ENCODE assay signal across 8 cellular contexts in genomic region chr2:178450574-178451429, GRCh38. TPM values are rescaled to one million over a fixed set of nuclear protein-coding genes. Genes with fewer than 3 reads are reported as not detected.
DNase-seq lines count a peak whose midpoint lies in the region; ATAC-seq, FAIRE-seq and TF ChIP-seq lines count a peak whose summit lies in the region.

Gene PJVK, plus strand, starts transcription at chr2:178451378. Its CDS starts 2,032 bp downstream, at chr2:178453410.
Gene PRKRA, minus strand, starts transcription at chr2:178451175. Its CDS starts 145 bp downstream, at chr2:178451030.

- FAIRE-seq in endothelial cell of umbilical vein (lab: Jason Lieb, UNC) = peak; percentile 94

- no peaks in the 10 kb centered on the region for H3K27me3 ChIP-seq in OCI-LY1 (ENCODE audit: insufficient read depth, low read length)
- no peaks in the 10 kb centered on the region for H3K27me3 ChIP-seq in endothelial cell of umbilical vein (ENCODE audit: control insufficient read depth in 2 of 2, insufficient read depth in 2 of 2, low read length in 2 of 2)

- H3K4me2 ChIP-seq in OCI-LY1 (ENCODE audit: low read length) (peak within 1 kb of the TSS; percentile 85), endothelial cell of umbilical vein (ENCODE audit: insufficient read depth, low read length) (peak within 1 kb of the TSS; percentile 78)

- peak; percentile 77 for ATAC-seq in GM21526 (IDR thresholded peaks at IDR 0.05; ENCODE audit: low FRiP score, unreplicated experiment)

- BruUV-seq in endothelial cell of umbilical vein (replicated peaks; lab: Mats Ljungman, UMichigan) = no TSS peak

- CTCF ChIA-PET in endothelial cell of umbilical vein (lab: Charles Lee) = interaction anchor here (0.7 to 1.7 kb wide), 10 partner anchors 17 to 441 kb away, joined by 3 to 22 read pairs (median 3); partner anchors contain the start of gene RBM45

- peak; percentile 96 for TF ChIP-seq POLR2A in endothelial cell of umbilical vein (IDR thresholded peaks at IDR 0.05; ENCODE audit: low read depth, low read length)

- no peaks in the 10 kb centered on the region for H3F3A ChIP-seq in OCI-LY1 (ENCODE audit: insufficient read depth, low read length)

- H3K9me3 ChIP-seq in OCI-LY1 (ENCODE audit: low read length) (no peaks in the 10 kb centered on the region), endothelial cell of umbilical vein (replicated peaks; ENCODE audit: control insufficient read depth, insufficient read depth, low read length) (no peaks in the 10 kb centered on the region)

- TF ChIP-seq CTCF in OCI-LY1 (IDR thresholded peaks at IDR 0.05; ENCODE audit: low read length) = no peak
- no peak for TF ChIP-seq CTCF in endothelial cell of umbilical vein (IDR thresholded peaks at IDR 0.05; ENCODE audit: extremely low read depth in 1 of 2, insufficient read depth in 1 of 2, low read depth in 1 of 2, low read length in 2 of 2)

- H3K4me1 ChIP-seq in OCI-LY1 (ENCODE audit: insufficient read depth, low read length, severe bottlenecking) = peaks cover 34% of the 10 kb centered on the region
- peaks cover 15% of the 10 kb centered on the region for H3K4me1 ChIP-seq in endothelial cell of umbilical vein (ENCODE audit: control insufficient read depth, extremely low read depth, insufficient read depth, low read length)

- no peaks in the 10 kb centered on the region for H4K20me1 ChIP-seq in OCI-LY1 (ENCODE audit: insufficient read depth, low read length)
- H4K20me1 ChIP-seq in endothelial cell of umbilical vein (replicated peaks; ENCODE audit: control insufficient read depth, extremely low read depth, insufficient read depth, low read length) = no peaks in the 10 kb centered on the region

- DNase-seq in DMS 273 (lab: John Stamatoyannopoulos, UW; ENCODE audit: unreplicated experiment) (peak; percentile 98), HuH-7 (ENCODE audit: low spot score) (peak; percentile 83), activated T-cell treated with anti-CD3 and anti-CD28 coated beads for 1 hour (ENCODE audit: low read depth) (peak; percentile 93), endothelial cell of umbilical vein (ENCODE audit: low read depth, low spot score) (peak; percentile 99), middle frontal gyrus (ENCODE audit: extremely low spot score, low spot score) (peak; percentile 94)
- peak; percentile 83 to 94 for DNase-seq in stimulated activated CD8-positive, alpha-beta memory T cell treated with anti-CD3 and anti-CD28 coated beads, Interleukin-2, amount 100 ng/mL, for 1 hour (ENCODE audit: low read depth in 2 of 2)

- peaks cover 26% of the 10 kb centered on the region for H3K36me3 ChIP-seq in OCI-LY1 (ENCODE audit: insufficient read depth, low read length)
- peaks cover 4 to 11% of the 10 kb centered on the region in 2 experiments for H3K36me3 ChIP-seq in endothelial cell of umbilical vein (ENCODE audit: control insufficient read depth in 2 of 2, extremely low read depth in 1 of 2, insufficient read depth in 2 of 2, low read length in 2 of 2)

- intact Hi-C loops in endothelial cell of umbilical vein (cut with micrococcal nuclease) = loop anchor here (1.0 to 2.0 kb wide), 5 partner anchors 27 to 339 kb away; partner anchors contain the start of genes FKBP7 and RBM45

- H2AFZ ChIP-seq in OCI-LY1 (ENCODE audit: low read length) (peak within 1 kb of the TSS; percentile 2; the same call in 1 of the 2 replicates), endothelial cell of umbilical vein (ENCODE audit: low read depth, low read length) (peak within 1 kb of the TSS; percentile 77)

- H3K9me1 ChIP-seq in endothelial cell of umbilical vein (replicated peaks; ENCODE audit: control insufficient read depth, extremely low read depth, insufficient read depth, low read length) = no peaks in the 10 kb centered on the region

- peaks cover 11% of the 10 kb centered on the region for H3K79me2 ChIP-seq in OCI-LY1 (ENCODE audit: insufficient read depth, low read length)
- H3K79me2 ChIP-seq in endothelial cell of umbilical vein (ENCODE audit: control insufficient read depth, insufficient read depth, low read length) = peaks cover 23% of the 10 kb centered on the region

- dilution Hi-C loops in endothelial cell of umbilical vein (cut with MboI; ENCODE audit: extremely low pct_ligation_motif_present, low sequenced_read_pairs) = no loop called here

- peak within 1 kb of the TSS; percentile 80 for H3K9ac ChIP-seq in OCI-LY1 (ENCODE audit: low read length)
- H3K9ac ChIP-seq in endothelial cell of umbilical vein (replicated peaks; ENCODE audit: extremely low read depth, insufficient read depth, low read length) = peak within 1 kb of the TSS; percentile 97

- POLR2A ChIA-PET in endothelial cell of umbilical vein (lab: Charles Lee) = interaction anchor here (0.7 to 1.1 kb wide), 7 partner anchors 9 to 341 kb away, joined by 3 to 15 read pairs (median 4); partner anchors contain the start of gene PLEKHA3

- H3K27ac ChIP-seq in OCI-LY1 (ENCODE audit: low read depth, low read length, poor library complexity, severe bottlenecking) (peak within 1 kb of the TSS; percentile 81), endothelial cell of umbilical vein (ENCODE audit: insufficient read depth, low read depth, low read length) (peak within 1 kb of the TSS; percentile 94)

- H3K4me3 ChIP-seq in OCI-LY1 (ENCODE audit: low read depth, low read length, poor library complexity, severe bottlenecking) (peak within 1 kb of the TSS; percentile 63), endothelial cell of umbilical vein (replicated peaks in 1 of 3; ENCODE audit: insufficient read depth in 1 of 3, low read depth in 1 of 3, low read length in 3 of 3) (peak within 1 kb of the TSS; percentile 65 to 94 (median 75))

- no peaks in the 10 kb centered on the region for H3K9me2 ChIP-seq in OCI-LY1 (ENCODE audit: low read depth, low read length)

TF ChIP-seq in endothelial cell of umbilical vein, 7 proteins besides CTCF, POLR2A, EP300 and RAD21:
- TF ChIP-seq GATA2 (IDR thresholded peaks at IDR 0.05; ENCODE audit: insufficient read depth, insufficient read length, low read depth, low read length) = no peak
- TF ChIP-seq EZH2 (IDR thresholded peaks at IDR 0.05; ENCODE audit: borderline replicate concordance, low read depth, low read length, severe bottlenecking) = no peak
- TF ChIP-seq, protein P1, sequence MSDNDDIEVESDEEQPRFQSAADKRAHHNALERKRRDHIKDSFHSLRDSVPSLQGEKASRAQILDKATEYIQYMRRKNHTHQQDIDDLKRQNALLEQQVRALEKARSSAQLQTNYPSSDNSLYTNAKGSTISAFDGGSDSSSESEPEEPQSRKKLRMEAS (IDR thresholded peaks at IDR 0.05; ENCODE audit: insufficient read depth, insufficient read length) = no peak
- no peak for TF ChIP-seq JUN (IDR thresholded peaks at IDR 0.05; ENCODE audit: borderline replicate concordance, insufficient read depth, insufficient read length, low read depth)
- TF ChIP-seq POLR2AphosphoS5 (IDR thresholded peaks at IDR 0.05; ENCODE audit: insufficient read depth, low read depth, low read length) = peak; percentile 98
- no peak for TF ChIP-seq FOS (IDR thresholded peaks at IDR 0.05; ENCODE audit: borderline replicate concordance, insufficient read depth, low read length)

RNA-seq across cellular contexts. Expression of gene PJVK, which starts in this region (rescaled TPM):
- 1.4 and 1.8 TPM in 2 replicates for total RNA-seq in endothelial cell of umbilical vein
- polyA plus RNA-seq in endothelial cell of umbilical vein = 1.3 TPM in 2 replicates
- 0.36 and 0.61 TPM in 2 replicates for polyA plus RNA-seq in endothelial cell of umbilical vein (2011; cell fraction: cytosol; rRNA removed)
- 9.7 and 13.0 TPM in 2 replicates for polyA plus RNA-seq in endothelial cell of umbilical vein (2011; cell fraction: nucleus; rRNA removed)
- polyA plus RNA-seq in endothelial cell of umbilical vein (2012) = 1.1 and 1.3 TPM in 2 replicates
- polyA minus RNA-seq in endothelial cell of umbilical vein = 2.5 and 2.6 TPM in 2 replicates
- polyA minus RNA-seq in endothelial cell of umbilical vein (2011; cell fraction: cytosol; rRNA and poly(A)+ RNA removed) = not detected
- 3.0 and 3.9 TPM in 2 replicates for polyA minus RNA-seq in endothelial cell of umbilical vein (2011; cell fraction: nucleus; rRNA and poly(A)+ RNA removed)

RNA-seq across cellular contexts. Expression of gene PRKRA, which starts in this region (rescaled TPM):
- total RNA-seq in endothelial cell of umbilical vein = 42.4 and 46.6 TPM in 2 replicates
- polyA plus RNA-seq in endothelial cell of umbilical vein = 25.8 and 31.0 TPM in 2 replicates
- 29.8 and 34.6 TPM in 2 replicates for polyA plus RNA-seq in endothelial cell of umbilical vein (2011; cell fraction: cytosol; rRNA removed)
- polyA plus RNA-seq in endothelial cell of umbilical vein (2011; cell fraction: nucleus; rRNA removed) = 45.7 and 47.9 TPM in 2 replicates
- polyA plus RNA-seq in endothelial cell of umbilical vein (2012) = 32.8 and 38.2 TPM in 2 replicates
- polyA minus RNA-seq in endothelial cell of umbilical vein = 30.4 and 39.6 TPM in 2 replicates
- 16.0 TPM for polyA minus RNA-seq in endothelial cell of umbilical vein (2011; cell fraction: cytosol; rRNA and poly(A)+ RNA removed)
- polyA minus RNA-seq in endothelial cell of umbilical vein (2011; cell fraction: nucleus; rRNA and poly(A)+ RNA removed) = 67.9 and 68.7 TPM in 2 replicates

Comparison
In these comparisons a context has a peak if more than half of its experiments do, and no peak if none do; other contexts are left out.
1. Peak in every context shown above with its lines: DNase-seq, ATAC-seq, H3K4me3 ChIP-seq and H3K27ac ChIP-seq.